1 cellular context compared by ENCODE assay signal in genomic region chr12:93127582-93128331, GRCh38.
A peak's percentile ranks its signal among the peaks of the same experiment; 100 is the strongest.
TF ChIP-seq lines count a peak whose summit lies in the region.

No MANE protein-coding gene starts in this region.

TF ChIP-seq in HepG2, 621 proteins besides CTCF, POLR2A, EP300 and RAD21 (continued from another document and continues in another):
- TF ChIP-seq REST (IDR thresholded peaks at IDR 0.05; ENCODE audit: borderline replicate concordance in 1 of 2, low read depth in 1 of 2, low read length in 2 of 2) (peak in 1 of 2 experiments; percentile 62; a peak in 1 of 4 replicates), KMT2A (CRISPR knock-in tag; IDR thresholded peaks at IDR 0.05) (peak; percentile 78), ZNF605 (CRISPR knock-in tag; IDR thresholded peaks at IDR 0.05) (peak; percentile 64; the same call in 1 of the 2 replicates), SRY (CRISPR knock-in tag; IDR thresholded peaks at IDR 0.05) (peak; percentile 29; the same call in 1 of the 2 replicates), ZXDC (CRISPR knock-in tag; IDR thresholded peaks at IDR 0.05) (no peak; the same call in 1 of the 2 replicates), POLR2AphosphoS2 (IDR thresholded peaks at IDR 0.05; ENCODE audit: low read depth, low read length) (no peak), ETS1 (CRISPR knock-in tag; IDR thresholded peaks at IDR 0.05) (no peak), JUND (CRISPR knock-in tag; IDR thresholded peaks at IDR 0.05) (peak; percentile 25; the same call in 1 of the 2 replicates), TIGD3 (CRISPR knock-in tag; IDR thresholded peaks at IDR 0.05; ENCODE audit: borderline replicate concordance) (0 out of 2 replicates have a peak, but pooled peaks have one; percentile 73), KLF11 (CRISPR knock-in tag; IDR thresholded peaks at IDR 0.05) (no peak; the same call in 1 of the 2 replicates), ATRX (CRISPR knock-in tag; IDR thresholded peaks at IDR 0.05; ENCODE audit: borderline replicate concordance) (no peak), ZSCAN5A (CRISPR knock-in tag; IDR thresholded peaks at IDR 0.05; ENCODE audit: borderline replicate concordance) (peak; percentile 97), DRAP1 (CRISPR knock-in tag; IDR thresholded peaks at IDR 0.05) (peak; percentile 43; the same call in 1 of the 2 replicates), ZNF83 (CRISPR knock-in tag; IDR thresholded peaks at IDR 0.05; ENCODE audit: borderline replicate concordance) (no peak), AGO1 (IDR thresholded peaks at IDR 0.05; ENCODE audit: low read depth, low read length, poor library complexity, severe bottlenecking) (no peak), ZGPAT (CRISPR knock-in tag; IDR thresholded peaks at IDR 0.05) (peak; percentile 97), SP4 (CRISPR knock-in tag; IDR thresholded peaks at IDR 0.05) (peak; percentile 58; the same call in 1 of the 2 replicates), ZNF841 (CRISPR knock-in tag; IDR thresholded peaks at IDR 0.05; ENCODE audit: borderline replicate concordance) (no peak), ZBTB44 (CRISPR knock-in tag; IDR thresholded peaks at IDR 0.05) (no peak), ZNF562 (CRISPR knock-in tag; IDR thresholded peaks at IDR 0.05; ENCODE audit: borderline replicate concordance) (no peak), JARID2 (CRISPR knock-in tag; IDR thresholded peaks at IDR 0.05; ENCODE audit: insufficient replicate concordance) (peak; percentile 70), ZFP1 (CRISPR knock-in tag; IDR thresholded peaks at IDR 0.05) (peak; percentile 94), KLF16 (CRISPR knock-in tag; IDR thresholded peaks at IDR 0.05) (peak in 1 of 2 experiments; percentile 99; a peak in 2 of 4 replicates), HDAC6 (IDR thresholded peaks at IDR 0.05; ENCODE audit: low read depth, low read length) (no peak), ZNF564 (CRISPR knock-in tag; IDR thresholded peaks at IDR 0.05) (peak; percentile 67; the same call in 1 of the 2 replicates), LRRFIP1 (CRISPR knock-in tag; conservative IDR thresholded peaks at IDR 0.05) (no peak), NKX3-1 (CRISPR knock-in tag; IDR thresholded peaks at IDR 0.05) (peak; percentile 94; the same call in 1 of the 2 replicates), TCF7 (IDR thresholded peaks at IDR 0.05; ENCODE audit: low read depth) (peak; percentile 87), ZNF780A (CRISPR knock-in tag; IDR thresholded peaks at IDR 0.05) (no peak), ZSCAN31 (CRISPR knock-in tag; IDR thresholded peaks at IDR 0.05; ENCODE audit: low read depth) (peak; percentile 91), U2AF1 (optimal IDR thresholded peaks at IDR 0.05; ENCODE audit: low read depth, low read length) (peak; percentile 57), REXO4 (CRISPR knock-in tag; IDR thresholded peaks at IDR 0.05; ENCODE audit: borderline replicate concordance) (no peak), ZNF496 (CRISPR knock-in tag; IDR thresholded peaks at IDR 0.05; ENCODE audit: insufficient replicate concordance) (no peak), RARA (CRISPR knock-in tag; IDR thresholded peaks at IDR 0.05) (peak; percentile 94), TP53 (CRISPR knock-in tag; conservative IDR thresholded peaks at IDR 0.05) (peak; percentile 81; the same call in 1 of the 2 replicates), NFIC (IDR thresholded peaks at IDR 0.05; ENCODE audit: low read length) (peak; percentile 89), ZMAT3 (CRISPR knock-in tag; conservative IDR thresholded peaks at IDR 0.05) (no peak), ZBTB3 (CRISPR knock-in tag; IDR thresholded peaks at IDR 0.05; ENCODE audit: borderline replicate concordance, low read depth) (no peak), GPN1 (CRISPR knock-in tag; IDR thresholded peaks at IDR 0.05; ENCODE audit: borderline replicate concordance) (no peak), NFATC3 (CRISPR knock-in tag; IDR thresholded peaks at IDR 0.05) (no peak; the same call in 1 of the 2 replicates), ATF4 (CRISPR knock-in tag; IDR thresholded peaks at IDR 0.05) (peak; percentile 24 to 96; a peak in 3 of 4 replicates)
